ENCODE assay signal across 8 cellular contexts in genomic region chr2:95346236-95346737, GRCh38. TPM values are rescaled to one million over a fixed set of nuclear protein-coding genes. Genes with fewer than 3 reads are reported as not detected.
DNase-seq lines count a peak whose midpoint lies in the region; ATAC-seq, FAIRE-seq and TF ChIP-seq lines count a peak whose summit lies in the region.

No MANE protein-coding gene starts in this region.

- DNase-seq in GM03348 (ENCODE audit: low spot score) = peak; percentile 95
- DNase-seq in HT1080 (ENCODE audit: low read depth) = peak; percentile 21
- peak; percentile 56 to 64 for DNase-seq in T47D (ENCODE audit: low read depth in 1 of 2, low spot score in 1 of 2)
- peak; percentile 84 for DNase-seq in kidney
- peak; percentile 79 for DNase-seq in testis
- DNase-seq in putamen (ENCODE audit: low spot score) = no peak

- H3K27ac ChIP-seq in kidney (ENCODE audit: low read depth in 2 of 2, low read length in 2 of 2) = no peak overlapping the region
- H3K27ac ChIP-seq in testis = peak overlapping the region; percentile 71 to 86

- H3K9ac ChIP-seq in kidney (ENCODE audit: low read length in 2 of 2) = peak overlapping the region in 1 of 2 donors; percentile 56

- no peak for ATAC-seq in GM18867 (IDR thresholded peaks at IDR 0.05; ENCODE audit: unreplicated experiment)
- no peak for ATAC-seq in GM19467 (IDR thresholded peaks at IDR 0.05; ENCODE audit: unreplicated experiment)

- H3K36me3 ChIP-seq in kidney (ENCODE audit: control insufficient read depth in 1 of 2, insufficient read depth in 2 of 2, low read length in 2 of 2) = no peaks in the 10 kb centered on the region
- no peaks in the 10 kb centered on the region for H3K36me3 ChIP-seq in testis (ENCODE audit: low read depth, missing control alignments)

- intact Hi-C loops in kidney (cut with DNase I) (no loop called here), testis (cut with DNase I; ENCODE audit: low total_unique reads) (loop anchor here (5.0 kb wide), 1 partner anchor 41 kb away; no protein-coding TSS in a partner anchor)

- peak overlapping the region; percentile 60 to 66 for H3K4me3 ChIP-seq in kidney (ENCODE audit: low read length in 2 of 2)
- peak overlapping the region; percentile 66 to 67 for H3K4me3 ChIP-seq in testis

- TF ChIP-seq POLR2A in testis (IDR thresholded peaks at IDR 0.05) = no peak

- H3K9me3 ChIP-seq in kidney (ENCODE audit: control insufficient read depth in 1 of 2, low read length in 2 of 2) (no peaks in the 10 kb centered on the region), testis (no peaks in the 10 kb centered on the region)

- H3K27me3 ChIP-seq in testis = no peaks in the 10 kb centered on the region

- peaks cover 0 to 9% of the 10 kb centered on the region in 2 donors for H3K4me1 ChIP-seq in kidney (ENCODE audit: control insufficient read depth in 1 of 2, insufficient read depth in 1 of 2, low read depth in 1 of 2, low read length in 2 of 2)
- H3K4me1 ChIP-seq in testis = peaks cover 32% of the 10 kb centered on the region

- no peak for TF ChIP-seq CTCF in kidney (IDR thresholded peaks at IDR 0.05; ENCODE audit: borderline replicate concordance, extremely low read depth, insufficient read depth)
- no peak for TF ChIP-seq CTCF in testis (IDR thresholded peaks at IDR 0.05)

- WGBS in testis, 2 donors = 0% methylated on average over 11 to 32 of the region's 87 CpGs

- FAIRE-seq in kidney (lab: Jason Lieb, UNC) = no peak

- in situ Hi-C loops in T47D (cut with HindIII; ENCODE audit: low pct_unique_long_range_greater_than_20kb, low sequenced_read_pairs) = no loop called here

RNA-seq across cellular contexts. Expression of gene KCNIP3, which starts 49.1 kb away (rescaled TPM):
- 0.71 and 1.6 TPM in 2 replicates for total RNA-seq in HT1080 (2014; rRNA removed; shearing (Covaris generic))
- polyA plus RNA-seq in HT1080 (2015; cell fraction: cytosol; rRNA removed) = 0.79 and 0.83 TPM in 2 replicates
- polyA plus RNA-seq in HT1080 (2015; cell fraction: nucleus; rRNA removed) = 0.31 and 0.83 TPM in 2 replicates
- total RNA-seq in kidney = 27.6 TPM
- polyA plus RNA-seq in kidney (ENCODE audit: insufficient read depth, low read depth, low replicate concordance) = 14.8 TPM
- total RNA-seq in testis = 10 to 100 TPM; 43.4 to 69.1 TPM
- polyA plus RNA-seq in testis (ENCODE audit: insufficient read depth, low read depth, low replicate concordance) = 23.9 TPM

RNA-seq across cellular contexts. Expression of gene FAHD2A, which starts 56.2 kb away (rescaled TPM):
- 35.1 and 41.7 TPM in 2 replicates for total RNA-seq in HT1080 (2014; rRNA removed; shearing (Covaris generic))
- 22.7 and 24.0 TPM in 2 replicates for polyA plus RNA-seq in HT1080 (2015; cell fraction: cytosol; rRNA removed)
- polyA plus RNA-seq in HT1080 (2015; cell fraction: nucleus; rRNA removed) = 38.4 and 41.3 TPM in 2 replicates
- total RNA-seq in kidney = 24.9 TPM
- 64.9 TPM for polyA plus RNA-seq in kidney (ENCODE audit: insufficient read depth, low read depth, low replicate concordance)
- 10 to 100 TPM; 48.5 to 48.9 TPM for total RNA-seq in testis
- polyA plus RNA-seq in testis (ENCODE audit: insufficient read depth, low read depth, low replicate concordance) = 73.8 TPM

Comparison
In these comparisons a context has a peak if more than half of its experiments do, and no peak if none do; other contexts are left out.
1. H3K27ac ChIP-seq: peak in testis (2 of 2); none in kidney (0 of 2).
2. RNA of gene KCNIP3, which starts 49.1 kb away (total RNA-seq): 43.4 to 69.1 TPM in testis and 27.6 TPM in kidney (single experiment); 0.71 to 1.6 TPM in HT1080; every median in the first group is over 10 times any median in the second.